In the genomic region with DNA sequence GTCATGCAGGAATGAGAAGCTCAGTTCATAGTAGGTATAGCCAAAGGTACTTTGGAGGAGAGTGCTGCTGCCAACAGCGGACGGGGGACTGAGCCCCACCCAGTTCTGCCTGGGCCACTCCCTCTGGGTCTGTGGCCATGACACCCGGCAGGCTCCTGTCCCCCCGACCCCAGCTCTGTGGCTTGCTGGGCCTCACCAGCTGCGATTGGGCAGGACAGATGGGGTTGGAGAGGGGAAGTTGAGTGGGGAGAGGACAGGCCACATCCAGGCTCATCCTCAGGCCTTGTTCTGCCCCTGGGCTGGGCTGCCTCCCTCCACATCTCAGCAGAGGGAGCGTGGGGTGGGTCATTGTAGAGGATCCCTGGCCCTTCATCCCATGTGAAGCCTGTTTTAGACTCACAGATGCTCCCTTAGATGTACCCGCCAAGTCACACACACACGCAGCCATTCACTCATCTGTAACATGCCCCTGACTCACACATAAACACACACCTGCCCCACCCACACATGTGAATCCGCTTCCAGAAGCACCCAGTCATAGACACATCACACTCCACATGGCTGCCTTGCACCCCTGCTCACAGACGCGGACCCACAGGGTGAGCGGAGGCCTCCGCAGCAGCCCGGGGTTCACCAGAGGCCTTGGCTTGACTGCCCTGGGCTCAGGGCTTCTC, we compare ENCODE assay signal across 12 cellular contexts. TPM values are rescaled to one million over a fixed set of nuclear protein-coding genes. Genes with fewer than 3 reads are reported as not detected.
DNase-seq lines count a peak whose midpoint lies in the region; ATAC-seq, FAIRE-seq and TF ChIP-seq lines count a peak whose summit lies in the region.
"Had no signal": no experiment of that assay in that cellular context is flagged by ENCODE, and none has a peak within 500 bp of the region (broad histone marks: within the 10 kb centered on the region; RNA-seq: fewer than 3 reads in every experiment).

No MANE protein-coding gene starts in this region.

- no peak overlapping the region for H3K56ac ChIP-seq in H9 (ENCODE audit: insufficient read length, low read depth, low read length)

- no peak overlapping the region for H2BK120ac ChIP-seq in H9 (ENCODE audit: low read depth, low read length, poor library complexity, severe bottlenecking)

- H3K18ac ChIP-seq in H9 (ENCODE audit: insufficient read length, low read depth, low read length), result no peak overlapping the region

- H3K4me3 Mint-ChIP-seq in activated T-helper 17 cell treated with anti-CD3 and anti-CD28 coated beads, Interleukin-2, amount 50 U/mL, for 72 hours, result no peak overlapping the region
- H3K4me3 Mint-ChIP-seq in naive thymus-derived CD8-positive, alpha-beta T cell, result no peak overlapping the region
- H3K4me3 Mint-ChIP-seq in H9, result no peak overlapping the region

- H3K4me2 ChIP-seq in BLaER1 treated with 17β-estradiol and CSF1 and Interleukin-3, amounts not matched to agents 10 nM and 100 nM, result peak overlapping the region; percentile 11 to 68 (median 45); a peak in 21 of 22 replicates
- H3K4me2 ChIP-seq in H9 (ENCODE audit: insufficient read depth, insufficient read length, low read length), result no peak overlapping the region

- no peaks in the 10 kb centered on the region for H3K79me2 ChIP-seq in H9 (ENCODE audit: insufficient read depth, low read length)

- DNase-seq in H54 (ENCODE audit: insufficient read length, low spot score) (peak; percentile 48), kidney tubule cell (ENCODE audit: low spot score) (peak; percentile 79), H9 (no peak), COLO668 (lab: John Stamatoyannopoulos, UW; ENCODE audit: unreplicated experiment) (no peak)
- DNase-seq in naive thymus-derived CD8-positive, alpha-beta T cell, result no peak
- DNase-seq: activated CD8-positive, alpha-beta memory T cell treated with anti-CD3 and anti-CD28 coated beads for 24 hours; Calu3; tibial artery had no signal

- H2BK15ac ChIP-seq in H9 (ENCODE audit: low read depth, low read length), result no peak overlapping the region

- peak; percentile 77 for ATAC-seq in activated T-helper 17 cell treated with anti-CD3 and anti-CD28 coated beads, Interleukin-2, amount 50 U/mL, for 72 hours (replicated peaks)
- ATAC-seq in naive thymus-derived CD8-positive, alpha-beta T cell, result no peak
- ATAC-seq: gastroesophageal sphincter had no signal

- H2AK5ac ChIP-seq in H9 (ENCODE audit: insufficient read length, low read length), result no peak overlapping the region

- H3T11ph ChIP-seq in H9 (ENCODE audit: low read length), result no peak overlapping the region

- no peak overlapping the region for H3K14ac ChIP-seq in H9 (ENCODE audit: insufficient read depth, low read length)

- H3K27ac Mint-ChIP-seq in activated T-helper 17 cell treated with anti-CD3 and anti-CD28 coated beads, Interleukin-2, amount 50 U/mL, for 72 hours, result no peak overlapping the region
- H3K27ac Mint-ChIP-seq in naive thymus-derived CD8-positive, alpha-beta T cell, result peak overlapping the region in 1 of 10 donors; percentile 1
- peak overlapping the region in 1 of 3 experiments; percentile 75; a peak in 1 of 7 replicates for H3K27ac Mint-ChIP-seq in H9

- H3K23me2 ChIP-seq in H9 (ENCODE audit: insufficient read length, low read depth, low read length, poor library complexity, severe bottlenecking), result peaks cover 6% of the 10 kb centered on the region

- H3K4me3 ChIP-seq in BLaER1 treated with 17β-estradiol and CSF1 and Interleukin-3, amounts not matched to agents 10 nM and 100 nM, result no peak overlapping the region
- H3K4me3 ChIP-seq: gastroesophageal sphincter, tibial artery had no signal

- no peaks in the 10 kb centered on the region for H3K79me1 ChIP-seq in H9 (ENCODE audit: insufficient read depth, low read depth, low read length, poor library complexity, severe bottlenecking)

- H3K4me1 Mint-ChIP-seq in activated T-helper 17 cell treated with anti-CD3 and anti-CD28 coated beads, Interleukin-2, amount 50 U/mL, for 72 hours, result peaks cover 11% of the 10 kb centered on the region
- peaks cover 0 to 8% (median 3%) of the 10 kb centered on the region in 4 donors for H3K4me1 Mint-ChIP-seq in naive thymus-derived CD8-positive, alpha-beta T cell
- H3K4me1 Mint-ChIP-seq in H9, result peaks cover 11 to 22% of the 10 kb centered on the region in 2 experiments

- TF ChIP-seq POLR2A in H54 (IDR thresholded peaks at IDR 0.05; ENCODE audit: low read depth, low read length), result no peak

- no peaks in the 10 kb centered on the region for H3K36me3 Mint-ChIP-seq in activated T-helper 17 cell treated with anti-CD3 and anti-CD28 coated beads, Interleukin-2, amount 50 U/mL, for 72 hours (ENCODE audit: low read depth)
- no peaks in the 10 kb centered on the region for H3K36me3 Mint-ChIP-seq in naive thymus-derived CD8-positive, alpha-beta T cell
- H3K36me3 Mint-ChIP-seq in H9 (ENCODE audit: insufficient read depth in 1 of 3, low read depth in 3 of 3), result no peaks in the 10 kb centered on the region

- H3K36me3 ChIP-seq in BLaER1 treated with 17β-estradiol and CSF1 and Interleukin-3, amounts not matched to agents 10 nM and 100 nM, result 0 out of 22 replicates have a peak, but pooled peaks cover 0 to 5% (median 0%) of the 10 kb centered on the region in 11 experiments
- H3K36me3 ChIP-seq: gastroesophageal sphincter, tibial artery had no signal

- no peak overlapping the region for H2BK20ac ChIP-seq in H9 (ENCODE audit: low read depth, low read length, poor library complexity, severe bottlenecking)

- no peaks in the 10 kb centered on the region for H3K27me3 ChIP-seq in BLaER1 treated with 17β-estradiol and CSF1 and Interleukin-3, amounts not matched to agents 10 nM and 100 nM
- H3K27me3 ChIP-seq in H9 (ENCODE audit: insufficient read depth, low read length), result no peaks in the 10 kb centered on the region
- H3K27me3 ChIP-seq: gastroesophageal sphincter had no signal

- peaks cover 16 to 48% (median 31%) of the 10 kb centered on the region in 10 experiments; a peak in 19 of 20 replicates for H3K4me1 ChIP-seq in BLaER1 treated with 17β-estradiol and CSF1 and Interleukin-3, amounts not matched to agents 10 nM and 100 nM
- H3K4me1 ChIP-seq in H9 (ENCODE audit: insufficient read depth, low read length), result no peaks in the 10 kb centered on the region

- H3K9me3 ChIP-seq in BLaER1 treated with 17β-estradiol and CSF1 and Interleukin-3, amounts not matched to agents 10 nM and 100 nM (replicated peaks in 1 of 11), result no peaks in the 10 kb centered on the region
- no peaks in the 10 kb centered on the region for H3K9me3 ChIP-seq in H9 (ENCODE audit: control insufficient read depth, low read depth, low read length)
- H3K9me3 ChIP-seq: gastroesophageal sphincter, tibial artery had no signal

- no peak overlapping the region for H2BK12ac ChIP-seq in H9 (ENCODE audit: insufficient read length, low read depth, low read length)

- no peaks in the 10 kb centered on the region for H3K9me3 Mint-ChIP-seq in activated T-helper 17 cell treated with anti-CD3 and anti-CD28 coated beads, Interleukin-2, amount 50 U/mL, for 72 hours
- no peaks in the 10 kb centered on the region for H3K9me3 Mint-ChIP-seq in naive thymus-derived CD8-positive, alpha-beta T cell
- H3K9me3 Mint-ChIP-seq in H9, result no peaks in the 10 kb centered on the region

- no peak overlapping the region for H2AFZ ChIP-seq in H9 (ENCODE audit: low read length)

- POLR2A ChIA-PET in naive thymus-derived CD8-positive, alpha-beta T cell (lab: Charles Lee), result no interaction called here

- no peak for FAIRE-seq in H54 (lab: Jason Lieb, UNC)
- FAIRE-seq: islet of Langerhans had no signal

- no peak overlapping the region for H3K4ac ChIP-seq in H9 (ENCODE audit: low read depth, low read length)

- no peak overlapping the region for H4K5ac ChIP-seq in H9 (ENCODE audit: insufficient read length, low read depth, low read length)

- no CpG with 5 or more reads among the region's 14 CpGs for WGBS in H9 (ENCODE audit: extremely low coverage, insufficient read length, low lambda C conversion rate)

- peaks cover 0 to 76% (median 0%) of the 10 kb centered on the region in 11 experiments; a peak in 5 of 22 replicates for H4K20me1 ChIP-seq in BLaER1 treated with 17β-estradiol and CSF1 and Interleukin-3, amounts not matched to agents 10 nM and 100 nM
- H4K20me1 ChIP-seq in H9 (ENCODE audit: control insufficient read depth, insufficient read depth, insufficient read length), result no peaks in the 10 kb centered on the region

- TF ChIP-seq CTCF in H9 (conservative IDR thresholded peaks at IDR 0.05), result no peak

- peak overlapping the region in 2 of 11 experiments; percentile 26 to 27; a peak in 5 of 22 replicates for H3K27ac ChIP-seq in BLaER1 treated with 17β-estradiol and CSF1 and Interleukin-3, amounts not matched to agents 10 nM and 100 nM
- no peak overlapping the region for H3K27ac ChIP-seq in H9 (ENCODE audit: insufficient read length, low read depth, low read length)
- H3K27ac ChIP-seq: gastroesophageal sphincter, tibial artery had no signal

- H3K27me3 Mint-ChIP-seq in activated T-helper 17 cell treated with anti-CD3 and anti-CD28 coated beads, Interleukin-2, amount 50 U/mL, for 72 hours, result peaks cover 11% of the 10 kb centered on the region
- peaks cover 0 to 5% (median 0%) of the 10 kb centered on the region in 5 donors for H3K27me3 Mint-ChIP-seq in naive thymus-derived CD8-positive, alpha-beta T cell
- peaks cover 4% of the 10 kb centered on the region for H3K27me3 Mint-ChIP-seq in H9 (ENCODE audit: low read depth)

- peak overlapping the region in 2 of 11 experiments; percentile 6 to 26; a peak in 2 of 22 replicates for H3K9ac ChIP-seq in BLaER1 treated with 17β-estradiol and CSF1 and Interleukin-3, amounts not matched to agents 10 nM and 100 nM
- H3K9ac ChIP-seq in H9 (ENCODE audit: extremely low read depth, insufficient read length, low read length), result no peak overlapping the region

- no peak overlapping the region for H4K91ac ChIP-seq in H9 (ENCODE audit: insufficient read length, low read depth, low read length)

- no peak overlapping the region for H4K8ac ChIP-seq in H9 (replicated peaks; ENCODE audit: insufficient read length, low read depth, low read length)

- no peak overlapping the region for H3K23ac ChIP-seq in H9 (ENCODE audit: insufficient read length, low read depth, low read length)

- H2BK5ac ChIP-seq in H9 (ENCODE audit: insufficient read length, low read length), result no peak overlapping the region

RNA-seq across cellular contexts. Expression of gene NTNG2, which starts 48.8 kb away (rescaled TPM):
- 1 to 10 TPM in 1 of 2 donors, under 1 TPM in 1; 0.82 to 2.2 TPM for total RNA-seq in activated T-helper 17 cell treated with anti-CD3 and anti-CD28 coated beads, Interleukin-2, amount 50 U/mL, for 72 hours
- total RNA-seq in naive thymus-derived CD8-positive, alpha-beta T cell, result 10 to 100 TPM in 1 of 2 experiments, 1 to 10 TPM in 1; 8.5 to 10.8 TPM
- 1 to 10 TPM in 1 of 3 donors, under 1 TPM in 2; 0.75 to 1.0 (median 0.96) TPM for polyA plus RNA-seq in naive thymus-derived CD8-positive, alpha-beta T cell
- total RNA-seq in H9 (2021), result 0.52 and 0.66 TPM in 2 replicates
- total RNA-seq: Calu3 had no signal

Comparison
In these comparisons a context has a peak if more than half of its experiments do, and no peak if none do; other contexts are left out.
1. DNase-seq: peak in H54 (single experiment) and kidney tubule cell (single experiment); none in naive thymus-derived CD8-positive, alpha-beta T cell (0 of 10), H9 (single experiment) and COLO668 (single experiment).